Comparison of ENCODE assay signal across 21 cellular contexts in genomic region chr11:66725114-66725513, GRCh38.
"Had no signal": no experiment of that assay in that cellular context is flagged by ENCODE, and none has a peak within 500 bp of the region (broad histone marks: within the 10 kb centered on the region; RNA-seq: fewer than 3 reads in every experiment).

No MANE protein-coding gene starts in this region.

- ATAC-seq: activated CD8-positive, alpha-beta memory T cell treated with anti-CD3 and anti-CD28 coated beads, Interleukin-2, amount 10 ng/mL, durations not matched to agents 7 days and 5 days; activated CD8-positive, alpha-beta T cell treated with anti-CD3 and anti-CD28 coated beads for 36 hours; left ventricle myocardium superior; mucosa of descending colon had no signal

- H3K27ac Mint-ChIP-seq: activated CD4-positive, alpha-beta T cell treated with anti-CD3 and anti-CD28 coated beads, Interleukin-2, amount 10 ng/mL, durations not matched to agents 7 days and 5 days; activated CD8-positive, alpha-beta memory T cell treated with anti-CD3 and anti-CD28 coated beads, Interleukin-2, amount 10 ng/mL, durations not matched to agents 7 days and 5 days; activated CD8-positive, alpha-beta T cell treated with anti-CD3 and anti-CD28 coated beads for 36 hours; activated naive CD4-positive, alpha-beta T cell treated with anti-CD3 and anti-CD28 coated beads, Interleukin-2, amount 10 ng/mL, durations not matched to agents 7 days and 5 days; dendritic cell treated with granulocyte-macrophage colony-stimulating factor and Interleukin-4, amounts not matched to agents 40 ng/mL and 50 ng/mL, for 4 days; memory B cell had no signal

- H3K4me3 ChIP-seq: mucosa of descending colon, thoracic aorta, upper lobe of left lung had no signal

- DNase-seq: activated CD4-positive, alpha-beta T cell treated with anti-CD3 and anti-CD28 coated beads, Interleukin-2, amount 10 ng/mL, durations not matched to agents 7 days and 5 days; activated CD4-positive, CD25-positive, alpha-beta regulatory T cell treated with anti-CD3 and anti-CD28 coated beads, Interleukin-2, amount 50 U/mL, for 72 hours; activated CD8-positive, alpha-beta memory T cell treated with anti-CD3 and anti-CD28 coated beads, Interleukin-2, amount 10 ng/mL, durations not matched to agents 7 days and 5 days; activated CD8-positive, alpha-beta T cell treated with anti-CD3 and anti-CD28 coated beads for 36 hours; activated effector memory CD4-positive, alpha-beta T cell treated with anti-CD3 and anti-CD28 coated beads, Interleukin-2, amount 50 U/mL, for 16 hours; activated naive CD4-positive, alpha-beta T cell treated with anti-CD3 and anti-CD28 coated beads, Interleukin-2, amount 10 ng/mL, durations not matched to agents 7 days and 5 days; activated T-cell treated with anti-CD3 and anti-CD28 coated beads for 4 hours; amygdala; effector CD4-positive, alpha-beta T cell; erythroblast; foreskin fibroblast; hippocampal formation; left ventricle myocardium superior; stimulated activated CD4-positive, alpha-beta T cell treated with anti-CD3 and anti-CD28 coated beads, Interleukin-4, amount 100 ng/mL, for 24 hours; stimulated activated naive CD4-positive, alpha-beta T cell treated with Interleukin-2 at 50 U/mL for 16 hours; upper lobe of left lung had no signal

- H3K4me3 Mint-ChIP-seq: activated CD4-positive, alpha-beta T cell treated with anti-CD3 and anti-CD28 coated beads, Interleukin-2, amount 10 ng/mL, durations not matched to agents 7 days and 5 days; activated CD8-positive, alpha-beta memory T cell treated with anti-CD3 and anti-CD28 coated beads, Interleukin-2, amount 10 ng/mL, durations not matched to agents 7 days and 5 days; activated CD8-positive, alpha-beta T cell treated with anti-CD3 and anti-CD28 coated beads for 36 hours; activated naive CD4-positive, alpha-beta T cell treated with anti-CD3 and anti-CD28 coated beads, Interleukin-2, amount 10 ng/mL, durations not matched to agents 7 days and 5 days; dendritic cell treated with granulocyte-macrophage colony-stimulating factor and Interleukin-4, amounts not matched to agents 40 ng/mL and 50 ng/mL, for 4 days; memory B cell had no signal

- H3K9me3 ChIP-seq: mucosa of descending colon, thoracic aorta, upper lobe of left lung had no signal

- H3K36me3 ChIP-seq: thoracic aorta, upper lobe of left lung had no signal

- H3K9me3 Mint-ChIP-seq: activated CD4-positive, alpha-beta T cell treated with anti-CD3 and anti-CD28 coated beads, Interleukin-2, amount 10 ng/mL, durations not matched to agents 7 days and 5 days; activated CD8-positive, alpha-beta T cell treated with anti-CD3 and anti-CD28 coated beads for 36 hours; activated naive CD4-positive, alpha-beta T cell treated with anti-CD3 and anti-CD28 coated beads, Interleukin-2, amount 10 ng/mL, durations not matched to agents 7 days and 5 days; dendritic cell treated with granulocyte-macrophage colony-stimulating factor and Interleukin-4, amounts not matched to agents 40 ng/mL and 50 ng/mL, for 4 days; memory B cell had no signal

- H3K27ac ChIP-seq: thoracic aorta, upper lobe of left lung, VCaP had no signal
